31 cellular contexts compared by ENCODE assay signal in genomic region chr2:17574406-17575073, GRCh38. TPM values are rescaled to one million over a fixed set of nuclear protein-coding genes. Genes with fewer than 3 reads are reported as not detected.
"Had no signal": no experiment of that assay in that cellular context is flagged by ENCODE, and none has a peak within 500 bp of the region (broad histone marks: within the 10 kb centered on the region; RNA-seq: fewer than 3 reads in every experiment).

No MANE protein-coding gene starts in this region.

- H3K27ac ChIP-seq: SJCRH30, SK-N-MC, WERI-Rb-1 had no signal

- ATAC-seq: activated CD8-positive, alpha-beta T cell treated with anti-CD3 and anti-CD28 coated beads, Interleukin-2, amount 10 ng/mL, durations not matched to agents 7 days and 5 days; activated naive CD4-positive, alpha-beta T cell treated with anti-CD3 and anti-CD28 coated beads, Interleukin-2, amount 50 U/mL, for 72 hours; Panc1 had no signal

- H3K9me3 ChIP-seq: adrenal gland, SJCRH30 had no signal

- H3K27me3 ChIP-seq: adrenal gland, SJCRH30 had no signal

- H3K4me1 ChIP-seq: adrenal gland, SJCRH30 had no signal

- DNase-seq: activated CD4-positive, alpha-beta T cell treated with anti-CD3 and anti-CD28 coated beads, Interleukin-2, amount 10 ng/mL, durations not matched to agents 24 days and 14 days; activated CD4-positive, alpha-beta T cell treated with anti-CD3 and anti-CD28 coated beads, Interleukin-2, amount 50 U/mL, for 4 hours; activated CD8-positive, alpha-beta T cell treated with anti-CD3 and anti-CD28 coated beads, Interleukin-2, amount 10 ng/mL, durations not matched to agents 7 days and 5 days; activated gamma-delta T cell; activated naive CD4-positive, alpha-beta T cell treated with anti-CD3 and anti-CD28 coated beads for 36 hours; activated T-cell treated with anti-CD3 and anti-CD28 coated beads, Interleukin-2, amount 50 U/mL, for 24 hours; adrenal gland; caudate nucleus; cerebellar nuclear complex; NCI-H1436 treated with DMSO at 0.1 percent for 48 hours; NCI-H1694 treated with DMSO at 0.1 percent for 48 hours; NCI-H2029; NCI-H345; NCI-H524; NCI-H69; NCI-H82; OCI-M1; SHP77; SJCRH30; T1000; WERI-Rb-1 had no signal

- FAIRE-seq: astrocyte, bronchial epithelial cell had no signal

- H3K36me3 ChIP-seq: adrenal gland, SJCRH30, WERI-Rb-1 had no signal

- H3K4me3 ChIP-seq: adrenal gland, SJCRH30, SK-N-MC had no signal

RNA-seq across cellular contexts. Expression of gene VSNL1, which starts 34.0 kb away (rescaled TPM):
- total RNA-seq: activated CD4-positive, alpha-beta T cell treated with anti-CD3 and anti-CD28 coated beads, Interleukin-2, amount 10 ng/mL, durations not matched to agents 24 days and 14 days; activated CD8-positive, alpha-beta T cell treated with anti-CD3 and anti-CD28 coated beads, Interleukin-2, amount 10 ng/mL, durations not matched to agents 7 days and 5 days; activated naive CD4-positive, alpha-beta T cell treated with anti-CD3 and anti-CD28 coated beads for 36 hours; activated naive CD4-positive, alpha-beta T cell treated with anti-CD3 and anti-CD28 coated beads, Interleukin-2, amount 50 U/mL, for 72 hours; activated T-helper 2 cell treated with anti-CD3 and anti-CD28 coated beads, Interferon-gamma antibody, Interleukin-2, Interleukin-4, amounts not matched to agents 10 μg/mL and 5 μg/mL and 100 μg/mL, durations not matched to agents 14 hours and 24 hours and 36 hours; RPMI7951; SJCRH30; T-helper 1 cell treated with Interleukin-12 subunit alpha and Interleukin-12 subunit beta and Interleukin-4 antibody, amounts not matched to agents 30 ng/mL and 1 ng/mL, for 36 hours; T-helper 2 cell treated with Interferon-gamma antibody and Interleukin-4, amounts not matched to agents 100 ng/mL and 5 ng/mL, for 36 hours had no signal

RNA-seq across cellular contexts. Expression of gene RAD51AP2, which starts 56.3 kb away (rescaled TPM):
- total RNA-seq: activated CD4-positive, alpha-beta T cell treated with anti-CD3 and anti-CD28 coated beads, Interleukin-2, amount 10 ng/mL, durations not matched to agents 24 days and 14 days; activated CD8-positive, alpha-beta T cell treated with anti-CD3 and anti-CD28 coated beads, Interleukin-2, amount 10 ng/mL, durations not matched to agents 7 days and 5 days; activated naive CD4-positive, alpha-beta T cell treated with anti-CD3 and anti-CD28 coated beads for 36 hours; activated naive CD4-positive, alpha-beta T cell treated with anti-CD3 and anti-CD28 coated beads, Interleukin-2, amount 50 U/mL, for 72 hours; activated T-helper 2 cell treated with anti-CD3 and anti-CD28 coated beads, Interferon-gamma antibody, Interleukin-2, Interleukin-4, amounts not matched to agents 10 μg/mL and 5 μg/mL and 100 μg/mL, durations not matched to agents 14 hours and 24 hours and 36 hours; astrocyte; bronchial epithelial cell; M059J; RPMI7951; T-helper 1 cell treated with Interleukin-12 subunit alpha and Interleukin-12 subunit beta and Interleukin-4 antibody, amounts not matched to agents 30 ng/mL and 1 ng/mL, for 36 hours; T-helper 2 cell treated with Interferon-gamma antibody and Interleukin-4, amounts not matched to agents 100 ng/mL and 5 ng/mL, for 36 hours had no signal
